In genomic region chr6:257031-257725, GRCh38 we compare ENCODE assay signal across 1 cellular context.
A peak's percentile ranks its signal among the peaks of the same experiment; 100 is the strongest.
TF ChIP-seq lines count a peak whose summit lies in the region.

No MANE protein-coding gene starts in this region.

TF ChIP-seq in HepG2, 621 proteins besides CTCF, POLR2A, EP300 and RAD21:
- no peak for TF ChIP-seq ZNF691 (CRISPR knock-in tag; IDR thresholded peaks at IDR 0.05; ENCODE audit: borderline replicate concordance, low read depth)
- no peak for TF ChIP-seq ZNF550 (CRISPR knock-in tag; IDR thresholded peaks at IDR 0.05; ENCODE audit: borderline replicate concordance)
- TF ChIP-seq KDM4B (CRISPR knock-in tag; IDR thresholded peaks at IDR 0.05) = no peak
- TF ChIP-seq SOX6 (IDR thresholded peaks at IDR 0.05) = no peak
- TF ChIP-seq SOX6 (CRISPR knock-in tag; IDR thresholded peaks at IDR 0.05) = peak; percentile 27; the same call in 1 of the 2 replicates
- no peak for TF ChIP-seq RNF2 (conservative IDR thresholded peaks at IDR 0.05; ENCODE audit: low read depth)
